ENCODE assay signal across 24 cellular contexts in genomic region chr2:229104863-229105468, GRCh38.
DNase-seq lines count a peak whose midpoint lies in the region; ATAC-seq and TF ChIP-seq lines count a peak whose summit lies in the region.
"Had no signal": no experiment of that assay in that cellular context is flagged by ENCODE, and none has a peak within 500 bp of the region (broad histone marks: within the 10 kb centered on the region; RNA-seq: fewer than 3 reads in every experiment).

No MANE protein-coding gene starts in this region.

- no peaks in the 10 kb centered on the region for H3K9me2 ChIP-seq in SK-N-SH

- H3K27ac Mint-ChIP-seq in endothelial cell (ENCODE audit: unreplicated experiment) = no peak overlapping the region
- H3K27ac Mint-ChIP-seq: B cell had no signal

- H3K27me3 ChIP-seq in SK-N-SH (ENCODE audit: insufficient read depth) = no peaks in the 10 kb centered on the region

- no peaks in the 10 kb centered on the region for H3K9me3 ChIP-seq in SK-N-SH

- peak; percentile 42 for DNase-seq in SK-N-SH
- DNase-seq in endothelial cell (ENCODE audit: low spot score) = peak; percentile 13
- peak; percentile 34 for DNase-seq in iris pigment epithelial cell (ENCODE audit: low read depth)
- no peak for DNase-seq in DMS79 treated with DMSO at 0.1 percent for 48 hours (lab: John Stamatoyannopoulos, UW)
- no peak for DNase-seq in H4 (ENCODE audit: low spot score)
- DNase-seq in substantia nigra (lab: John Stamatoyannopoulos, UW) = no peak
- DNase-seq: Calu3; DND-41; H7; Kasumi-1; MV-4-11; NCI-H1105; NCI-H1436 treated with DMSO at 0.1 percent for 48 hours; NCI-H187 treated with DMSO at 0.1 percent for 48 hours; NCI-H2171 treated with DMSO at 0.1 percent for 48 hours; NCI-H345; NCI-H510A treated with DMSO at 0.1 percent for 48 hours; NCI-H774; NK-92 treated with Interleukin-12 subunit alpha and Interleukin-12 subunit beta, amount 100 ng/mL, for 24 hours; Right ventricle myocardium superior; RPMI8226 had no signal

- ATAC-seq in GM18519 (IDR thresholded peaks at IDR 0.05; ENCODE audit: low FRiP score, unreplicated experiment) = no peak
- ATAC-seq: K562 had no signal

- no peaks in the 10 kb centered on the region for H3K36me3 ChIP-seq in SK-N-SH (replicated peaks in 1 of 2; ENCODE audit: control insufficient read depth in 1 of 2, insufficient read depth in 2 of 2, low read length in 1 of 2)

- H3K36me3 Mint-ChIP-seq in endothelial cell (ENCODE audit: low read depth, unreplicated experiment) = no peaks in the 10 kb centered on the region

- no peak overlapping the region for H3K9ac ChIP-seq in SK-N-SH

- TF ChIP-seq CTCF in SK-N-SH (IDR thresholded peaks at IDR 0.05) (no peak), endothelial cell (IDR thresholded peaks at IDR 0.05; ENCODE audit: unreplicated experiment) (no peak)

- no peaks in the 10 kb centered on the region for H3K9me3 Mint-ChIP-seq in endothelial cell (ENCODE audit: unreplicated experiment)

- no peaks in the 10 kb centered on the region for H3K79me2 ChIP-seq in SK-N-SH (ENCODE audit: insufficient read depth)

- peaks cover 9% of the 10 kb centered on the region for H3K4me1 Mint-ChIP-seq in endothelial cell (ENCODE audit: unreplicated experiment)
- H3K4me1 Mint-ChIP-seq: B cell had no signal

- POLR2A ChIA-PET in SK-N-SH (lab: Yijun Ruan, JAX) = no interaction called here

- no peak overlapping the region for H2AFZ ChIP-seq in SK-N-SH (ENCODE audit: low read depth)

- TF ChIP-seq EP300 in SK-N-SH (IDR thresholded peaks at IDR 0.05; ENCODE audit: borderline replicate concordance in 1 of 2, low read depth in 1 of 2, low read length in 1 of 2) = peak in 1 of 2 experiments; percentile 42; a peak in 1 of 4 replicates

- TF ChIP-seq RAD21 in SK-N-SH (IDR thresholded peaks at IDR 0.05; ENCODE audit: low read length) = no peak

- H3K27ac ChIP-seq in SK-N-SH (ENCODE audit: low read depth in 2 of 2, low read length in 1 of 2) (peak overlapping the region in 1 of 2 experiments; percentile 53; a peak in 2 of 4 replicates), substantia nigra (ENCODE audit: low read depth, low read length, poor library complexity, severe bottlenecking) (no peak overlapping the region)

- no peak overlapping the region for H3K4me2 ChIP-seq in SK-N-SH

- no peak overlapping the region for H3K4me3 ChIP-seq in SK-N-SH (ENCODE audit: low read depth in 2 of 2, low read length in 1 of 2)
- H3K4me3 ChIP-seq: K562 had no signal

- no peaks in the 10 kb centered on the region for H3F3A ChIP-seq in SK-N-SH (replicated peaks; ENCODE audit: insufficient read depth)

- CTCF ChIA-PET in SK-N-SH (lab: Yijun Ruan, JAX) = interaction anchor here (0.7 to 1.0 kb wide), 2 partner anchors 24 to 28 kb away, joined by 3 read pairs; no protein-coding TSS in a partner anchor

- H4K20me1 ChIP-seq in SK-N-SH (ENCODE audit: insufficient read depth) = no peaks in the 10 kb centered on the region

- H3K4me1 ChIP-seq in SK-N-SH (ENCODE audit: control insufficient read depth in 1 of 2, insufficient read depth in 2 of 2, low read depth in 1 of 2, low read length in 1 of 2) = peaks cover 0 to 5% of the 10 kb centered on the region in 2 experiments; a peak in 1 of 4 replicates

- no peaks in the 10 kb centered on the region for H3K27me3 Mint-ChIP-seq in endothelial cell (ENCODE audit: unreplicated experiment)
- H3K27me3 Mint-ChIP-seq: B cell had no signal

- H3K4me3 Mint-ChIP-seq in endothelial cell (ENCODE audit: unreplicated experiment) = no peak overlapping the region
- H3K4me3 Mint-ChIP-seq: B cell had no signal

- 13% methylated on average over 7 of the region's 7 CpGs for WGBS in SK-N-SH (ENCODE audit: low lambda C conversion rate)

TF ChIP-seq in SK-N-SH, 30 proteins besides CTCF, POLR2A, EP300 and RAD21:
- TF ChIP-seq MXI1 (IDR thresholded peaks at IDR 0.05; ENCODE audit: low read depth, low read length) (peak; percentile 53; the same call in 1 of the 2 replicates), SMC3 (IDR thresholded peaks at IDR 0.05; ENCODE audit: low read depth, low read length) (no peak), RCOR1 (IDR thresholded peaks at IDR 0.05; ENCODE audit: low read length) (no peak; the same call in 1 of the 2 replicates), CHD2 (IDR thresholded peaks at IDR 0.05; ENCODE audit: low read length, partially characterized antibody) (peak; percentile 39), POLR2AphosphoS5 (IDR thresholded peaks at IDR 0.05; ENCODE audit: low read depth, low read length) (no peak), GATA2 (CRISPR knock-in tag; IDR thresholded peaks at IDR 0.05) (peak; percentile 77), SIN3A (IDR thresholded peaks at IDR 0.05; ENCODE audit: borderline replicate concordance, low read depth, low read length) (no peak)
- TF ChIP-seq, protein P1, sequence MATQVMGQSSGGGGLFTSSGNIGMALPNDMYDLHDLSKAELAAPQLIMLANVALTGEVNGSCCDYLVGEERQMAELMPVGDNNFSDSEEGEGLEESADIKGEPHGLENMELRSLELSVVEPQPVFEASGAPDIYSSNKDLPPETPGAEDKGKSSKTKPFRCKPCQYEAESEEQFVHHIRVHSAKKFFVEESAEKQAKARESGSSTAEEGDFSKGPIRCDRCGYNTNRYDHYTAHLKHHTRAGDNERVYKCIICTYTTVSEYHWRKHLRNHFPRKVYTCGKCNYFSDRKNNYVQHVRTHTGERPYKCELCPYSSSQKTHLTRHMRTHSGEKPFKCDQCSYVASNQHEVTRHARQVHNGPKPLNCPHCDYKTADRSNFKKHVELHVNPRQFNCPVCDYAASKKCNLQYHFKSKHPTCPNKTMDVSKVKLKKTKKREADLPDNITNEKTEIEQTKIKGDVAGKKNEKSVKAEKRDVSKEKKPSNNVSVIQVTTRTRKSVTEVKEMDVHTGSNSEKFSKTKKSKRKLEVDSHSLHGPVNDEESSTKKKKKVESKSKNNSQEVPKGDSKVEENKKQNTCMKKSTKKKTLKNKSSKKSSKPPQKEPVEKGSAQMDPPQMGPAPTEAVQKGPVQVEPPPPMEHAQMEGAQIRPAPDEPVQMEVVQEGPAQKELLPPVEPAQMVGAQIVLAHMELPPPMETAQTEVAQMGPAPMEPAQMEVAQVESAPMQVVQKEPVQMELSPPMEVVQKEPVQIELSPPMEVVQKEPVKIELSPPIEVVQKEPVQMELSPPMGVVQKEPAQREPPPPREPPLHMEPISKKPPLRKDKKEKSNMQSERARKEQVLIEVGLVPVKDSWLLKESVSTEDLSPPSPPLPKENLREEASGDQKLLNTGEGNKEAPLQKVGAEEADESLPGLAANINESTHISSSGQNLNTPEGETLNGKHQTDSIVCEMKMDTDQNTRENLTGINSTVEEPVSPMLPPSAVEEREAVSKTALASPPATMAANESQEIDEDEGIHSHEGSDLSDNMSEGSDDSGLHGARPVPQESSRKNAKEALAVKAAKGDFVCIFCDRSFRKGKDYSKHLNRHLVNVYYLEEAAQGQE (IDR thresholded peaks at IDR 0.05; ENCODE audit: low read depth, low read length) = no peak
- TF ChIP-seq, protein P2, sequence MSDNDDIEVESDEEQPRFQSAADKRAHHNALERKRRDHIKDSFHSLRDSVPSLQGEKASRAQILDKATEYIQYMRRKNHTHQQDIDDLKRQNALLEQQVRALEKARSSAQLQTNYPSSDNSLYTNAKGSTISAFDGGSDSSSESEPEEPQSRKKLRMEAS (IDR thresholded peaks at IDR 0.05; ENCODE audit: low read depth) = no peak

Comparison
In these comparisons a context has a peak if more than half of its experiments do, and no peak if none do; other contexts are left out.
1. DNase-seq: peak in SK-N-SH (single experiment), endothelial cell (single experiment) and iris pigment epithelial cell (single experiment); none in DMS79 treated with DMSO at 0.1 percent for 48 hours (single experiment), H4 (single experiment) and substantia nigra (0 of 49).